ENCODE assay signal across 10 cellular contexts in genomic region chr2:236405357-236405756, GRCh38.
"Had no signal": no experiment of that assay in that cellular context is flagged by ENCODE, and none has a peak within 500 bp of the region (broad histone marks: within the 10 kb centered on the region; RNA-seq: fewer than 3 reads in every experiment).

No MANE protein-coding gene starts in this region.

- H3K36me3 ChIP-seq: HAP-1 had no signal

- H2AFZ ChIP-seq: GM23248 had no signal

- H3K27ac ChIP-seq: GM23248, HL-60, KMS-11 had no signal

- ATAC-seq: HCT116, HepG2 had no signal

- H3K4me1 ChIP-seq: HAP-1 had no signal

- H3K9me3 ChIP-seq: HAP-1 had no signal

- H3K9ac ChIP-seq: GM23248, KMS-11 had no signal

- H3K4me2 ChIP-seq: KMS-11 had no signal

- DNase-seq: GM23248, GOT3, H7, HFFc6, KBM-7 had no signal

- H3K4me3 ChIP-seq: GM23248, HAP-1 had no signal
